In genomic region chr1:8077120-8077573, GRCh38 we compare ENCODE assay signal across 8 cellular contexts. TPM values are rescaled to one million over a fixed set of nuclear protein-coding genes. Genes with fewer than 3 reads are reported as not detected.
DNase-seq lines count a peak whose midpoint lies in the region; ATAC-seq and TF ChIP-seq lines count a peak whose summit lies in the region.

No MANE protein-coding gene starts in this region.

- DNase-seq in IMR-90: peak; percentile 97
- peak; percentile 49 to 86 (median 78) for DNase-seq in adrenal gland
- peak; percentile 49 for DNase-seq in iPS-NIHi7 (ENCODE audit: extremely low spot score)
- no peak for DNase-seq in suprapubic skin (ENCODE audit: low spot score in 2 of 2)
- DNase-seq in effector memory CD8-positive, alpha-beta T cell: no peak
- DNase-seq in activated T-cell treated with anti-CD3 and anti-CD28 coated beads for 4 hours: no peak

- peaks cover 0 to 2% of the 10 kb centered on the region in 2 donors for H3K4me1 Mint-ChIP-seq in effector memory CD8-positive, alpha-beta T cell (ENCODE audit: low read depth in 2 of 2)

- no peak overlapping the region; the same call in 1 of the 2 replicates for H4K5ac ChIP-seq in IMR-90 (ENCODE audit: low read depth, low read length)

- H3K4ac ChIP-seq in IMR-90 (ENCODE audit: low read depth, low read length): peak overlapping the region; percentile 69; the same call in 1 of the 2 replicates

- H4K20me1 ChIP-seq in IMR-90 (ENCODE audit: insufficient read depth, low read length): no peaks in the 10 kb centered on the region

- H4K8ac ChIP-seq in IMR-90 (ENCODE audit: low read depth in 2 of 2, low read length in 2 of 2): peak overlapping the region in 1 of 2 experiments; percentile 70; a peak in 2 of 4 replicates

- H2AK9ac ChIP-seq in IMR-90 (replicated peaks; ENCODE audit: low read depth, low read length, poor library complexity): peak overlapping the region; percentile 67

- H3K4me3 Mint-ChIP-seq in effector memory CD8-positive, alpha-beta T cell: no peak overlapping the region

- H3K9me3 Mint-ChIP-seq in effector memory CD8-positive, alpha-beta T cell: no peaks in the 10 kb centered on the region

- peaks cover 13% of the 10 kb centered on the region for H3K9me1 ChIP-seq in IMR-90 (ENCODE audit: insufficient read depth, low read length)

- no peak overlapping the region; the same call in 1 of the 2 replicates for H3K23ac ChIP-seq in IMR-90 (ENCODE audit: low read depth, low read length)

- intact Hi-C loops in IMR-90 (cut with micrococcal nuclease) (loop anchor here (5.0 kb wide), 1 partner anchor 35 kb away; no protein-coding TSS in a partner anchor), adrenal gland (cut with DNase I) (no loop called here)

- ATAC-seq in IMR-90 (ENCODE audit: low read depth) (peak; percentile 90), GM19452 (IDR thresholded peaks at IDR 0.05; ENCODE audit: unreplicated experiment) (no peak), GM21717 (IDR thresholded peaks at IDR 0.05; ENCODE audit: unreplicated experiment) (no peak)
- no peak for ATAC-seq in effector memory CD8-positive, alpha-beta T cell (replicated peaks)

- peak overlapping the region; percentile 71; the same call in 1 of the 3 replicates for H2BK15ac ChIP-seq in IMR-90 (ENCODE audit: low read depth, low read length)

- 0 out of 2 replicates have a peak overlapping the region, but pooled peaks have one; percentile 35 for H3K14ac ChIP-seq in IMR-90 (replicated peaks; ENCODE audit: low read depth, low read length)

- CTCF ChIA-PET in IMR-90 (lab: Yijun Ruan, JAX): interaction anchor here (0.5 to 1.9 kb wide), 5 partner anchors 10 to 597 kb away, joined by 4 to 9 read pairs (median 5); no protein-coding TSS in a partner anchor

- WGBS in IMR-90 (ENCODE audit: extremely low coverage in 2 of 2, insufficient read length in 1 of 2), 2 experiments: 0% methylated on average over 4 of the region's 8 CpGs; no CpG with 5 or more reads in 1 of the 2 experiments
- 22 to 39% (median 28%) methylated on average over 8 of the region's 8 CpGs for WGBS in adrenal gland, 4 donors
- WGBS in suprapubic skin: 49% methylated on average over 8 of the region's 8 CpGs

- H2BK5ac ChIP-seq in IMR-90 (ENCODE audit: low read depth, low read length, poor library complexity, severe bottlenecking): peak overlapping the region; percentile 73

- peak overlapping the region; percentile 12; the same call in 1 of the 2 replicates for H4K91ac ChIP-seq in IMR-90 (ENCODE audit: insufficient read depth, low read depth, low read length)

- peak overlapping the region; percentile 36; the same call in 1 of the 2 replicates for H2BK20ac ChIP-seq in IMR-90 (ENCODE audit: low read depth, low read length)

- POLR2A ChIA-PET in IMR-90 (lab: Charles Lee; ENCODE audit: unreplicated experiment): interaction anchor here (0.6 kb wide), 2 partner anchors 33 to 50 kb away, joined by 9 to 18 read pairs; no protein-coding TSS in a partner anchor

- H3K9me3 ChIP-seq in IMR-90 (ENCODE audit: control insufficient read depth, insufficient read depth, low read length) (no peaks in the 10 kb centered on the region), adrenal gland (replicated peaks in 1 of 3) (no peaks in the 10 kb centered on the region), suprapubic skin (no peaks in the 10 kb centered on the region)

- no peak for TF ChIP-seq CTCF in IMR-90 (conservative IDR thresholded peaks at IDR 0.05; ENCODE audit: low read depth, low read length)
- peak in 4 of 6 experiments; percentile 11 to 37 (median 26) for TF ChIP-seq CTCF in adrenal gland (IDR thresholded peaks at IDR 0.05)
- no peak for TF ChIP-seq CTCF in suprapubic skin (IDR thresholded peaks at IDR 0.05)

- no peaks in the 10 kb centered on the region for H3K36me3 Mint-ChIP-seq in effector memory CD8-positive, alpha-beta T cell (ENCODE audit: insufficient read depth)

- H3K4me1 ChIP-seq in IMR-90 (ENCODE audit: control insufficient read depth, insufficient read depth, low read length) (peaks cover 26% of the 10 kb centered on the region), adrenal gland (replicated peaks in 1 of 2) (peaks cover 11 to 17% of the 10 kb centered on the region in 2 donors), suprapubic skin (peaks cover 38% of the 10 kb centered on the region)

- no peaks in the 10 kb centered on the region for H3K79me1 ChIP-seq in IMR-90 (ENCODE audit: low read depth in 1 of 2, low read length in 2 of 2)

- no peak overlapping the region for H3K9ac ChIP-seq in IMR-90 (ENCODE audit: low read depth, low read length)

- peak overlapping the region; percentile 5 for H3K4me2 ChIP-seq in IMR-90 (ENCODE audit: low read depth, low read length)

- no peak for TF ChIP-seq EP300 in suprapubic skin (IDR thresholded peaks at IDR 0.05)

- in situ Hi-C loops in IMR-90 (cut with MboI; ENCODE audit: low sequenced_read_pairs): no loop called here

- H2AFZ ChIP-seq in IMR-90 (replicated peaks; ENCODE audit: low read length, poor library complexity): peak overlapping the region; percentile 28

- TF ChIP-seq POLR2A in IMR-90 (IDR thresholded peaks at IDR 0.05; ENCODE audit: low read depth, low read length) (peak; percentile 42; the same call in 1 of the 2 replicates), adrenal gland (IDR thresholded peaks at IDR 0.05) (no peak), suprapubic skin (IDR thresholded peaks at IDR 0.05) (no peak)

- H3K36me3 ChIP-seq in IMR-90 (ENCODE audit: control insufficient read depth, insufficient read depth, low read length): no peaks in the 10 kb centered on the region
- H3K36me3 ChIP-seq in adrenal gland (replicated peaks in 1 of 2): no peaks in the 10 kb centered on the region
- no peaks in the 10 kb centered on the region for H3K36me3 ChIP-seq in suprapubic skin

- peak overlapping the region; percentile 25; the same call in 1 of the 2 replicates for H3K18ac ChIP-seq in IMR-90 (ENCODE audit: low read depth, low read length)

- H2BK120ac ChIP-seq in IMR-90 (ENCODE audit: low read depth, low read length): peak overlapping the region; percentile 74; the same call in 1 of the 2 replicates

- H3K4me3 ChIP-seq in IMR-90 (ENCODE audit: insufficient read depth, low read depth, low read length): no peak overlapping the region
- no peak overlapping the region for H3K4me3 ChIP-seq in adrenal gland
- H3K4me3 ChIP-seq in suprapubic skin: no peak overlapping the region

- H3K27ac ChIP-seq in IMR-90 (ENCODE audit: insufficient read depth, low read length) (peak overlapping the region; percentile 2; the same call in 1 of the 2 replicates), adrenal gland (peak overlapping the region; percentile 39 to 82 (median 69)), suprapubic skin (peak overlapping the region; percentile 48)

- H3K56ac ChIP-seq in IMR-90 (ENCODE audit: extremely low read depth, insufficient read depth, low read length): no peak overlapping the region; the same call in 1 of the 2 replicates

- H3K27me3 ChIP-seq in IMR-90 (ENCODE audit: control insufficient read depth, insufficient read depth, low read length): no peaks in the 10 kb centered on the region
- H3K27me3 ChIP-seq in adrenal gland: no peaks in the 10 kb centered on the region
- no peaks in the 10 kb centered on the region for H3K27me3 ChIP-seq in suprapubic skin

- BruUV-seq in IMR-90 (replicated peaks; lab: Mats Ljungman, UMichigan): no TSS peak

- H3K27ac Mint-ChIP-seq in effector memory CD8-positive, alpha-beta T cell: no peak overlapping the region

- dilution Hi-C loops in IMR-90 (cut with HindIII; ENCODE audit: low sequenced_read_pairs, unreplicated experiment): no loop called here

- H2AK5ac ChIP-seq in IMR-90 (ENCODE audit: low read depth, low read length): peak overlapping the region; percentile 14

- 0 out of 2 replicates have a peak, but pooled peaks have one; percentile 26 for TF ChIP-seq RAD21 in IMR-90 (IDR thresholded peaks at IDR 0.05; ENCODE audit: low read length)

- peaks cover 22 to 56% of the 10 kb centered on the region in 2 donors for H3K27me3 Mint-ChIP-seq in effector memory CD8-positive, alpha-beta T cell

TF ChIP-seq in IMR-90, 13 proteins besides CTCF, POLR2A, EP300 and RAD21 (continues in another document):
- TF ChIP-seq MAZ (IDR thresholded peaks at IDR 0.05; ENCODE audit: borderline replicate concordance, low read depth, low read length) (no peak), CEBPB (IDR thresholded peaks at IDR 0.05; ENCODE audit: low read depth, low read length) (no peak), NFE2L2 (IDR thresholded peaks at IDR 0.05; ENCODE audit: low read depth, low read length) (no peak), ELK1 (IDR thresholded peaks at IDR 0.05; ENCODE audit: borderline replicate concordance, low read depth, low read length) (no peak), RCOR1 (IDR thresholded peaks at IDR 0.05; ENCODE audit: insufficient replicate concordance, low read length) (peak; percentile 85), BHLHE40 (IDR thresholded peaks at IDR 0.05; ENCODE audit: low read depth, low read length) (0 out of 2 replicates have a peak, but pooled peaks have one; percentile 31), USF2 (IDR thresholded peaks at IDR 0.05; ENCODE audit: low read depth, low read length) (no peak), RFX5 (IDR thresholded peaks at IDR 0.05; ENCODE audit: low read depth, low read length) (no peak), CHD1 (IDR thresholded peaks at IDR 0.05; ENCODE audit: low read depth, low read length) (no peak), FOS (IDR thresholded peaks at IDR 0.05; ENCODE audit: low read depth, low read length) (peak; percentile 90)

RNA-seq across cellular contexts. Expression of gene ERRFI1, which starts 51.0 kb away (rescaled TPM):
- total RNA-seq in IMR-90 (2012; rRNA removed): 101 and 106 TPM in 2 replicates
- 102 and 145 TPM in 2 replicates for polyA plus RNA-seq in IMR-90 (2012; rRNA removed)
- polyA plus RNA-seq in IMR-90 (2012; cell fraction: cytosol; rRNA removed): 66.7 and 88.3 TPM in 2 replicates
- 50.7 and 405 TPM in 2 replicates for polyA plus RNA-seq in IMR-90 (2012; cell fraction: nucleus; rRNA removed; ENCODE audit: low replicate concordance)
- total RNA-seq in adrenal gland: 10 to 100 TPM; 16.0 to 71.5 (median 29.0) TPM
- polyA plus RNA-seq in adrenal gland: 10 to 100 TPM; 14.4 to 29.8 (median 16.0) TPM
- 100 to 1,000 TPM; 128 to 312 (median 262) TPM for total RNA-seq in suprapubic skin

Comparison
In these comparisons a context has a peak if more than half of its experiments do, and no peak if none do; other contexts are left out.
1. DNase-seq: peak in IMR-90 (single experiment), adrenal gland (7 of 7) and iPS-NIHi7 (single experiment); none in suprapubic skin (0 of 2), effector memory CD8-positive, alpha-beta T cell (0 of 3) and activated T-cell treated with anti-CD3 and anti-CD28 coated beads for 4 hours (single experiment).
2. H3K27ac ChIP-seq: peak in every context shown above with its lines; median percentile 69 in adrenal gland; 48 in suprapubic skin; 2 in IMR-90.
3. CTCF ChIP-seq: peak in adrenal gland (4 of 6); none in IMR-90 (single experiment) and suprapubic skin (0 of 2).